In genomic region chr11:112157274-112157766, GRCh38 we compare ENCODE assay signal across 9 cellular contexts. TPM values are rescaled to one million over a fixed set of nuclear protein-coding genes. Genes with fewer than 3 reads are reported as not detected.
DNase-seq lines count a peak whose midpoint lies in the region; ATAC-seq lines count a peak whose summit lies in the region.
"Had no signal": no experiment of that assay in that cellular context is flagged by ENCODE, and none has a peak within 500 bp of the region (broad histone marks: within the 10 kb centered on the region; RNA-seq: fewer than 3 reads in every experiment).

No MANE protein-coding gene starts in this region.

- DNase-seq in DMS153 (lab: John Stamatoyannopoulos, UW) (peak; percentile 28), DMS153 treated with DMSO at 0.1 percent for 48 hours (lab: John Stamatoyannopoulos, UW; ENCODE audit: unreplicated experiment) (no peak), RKO (ENCODE audit: low spot score) (peak; percentile 99), fibroblast of peridontal ligament (ENCODE audit: extremely low read depth) (peak; percentile 99), NCI-H510A (lab: John Stamatoyannopoulos, UW) (no peak), cerebellar cortex (ENCODE audit: low spot score) (no peak)
- DNase-seq: effector memory CD4-positive, alpha-beta T cell had no signal

- H3K4me1 ChIP-seq in skeletal muscle satellite cell (ENCODE audit: control insufficient read depth, insufficient read depth, low read length), result peaks cover 37% of the 10 kb centered on the region

- H3K4me2 ChIP-seq in skeletal muscle satellite cell (ENCODE audit: low read length), result peak overlapping the region; percentile 53

- no peak for ATAC-seq in GM21423 (IDR thresholded peaks at IDR 0.05; ENCODE audit: unreplicated experiment)

- no peaks in the 10 kb centered on the region for H3K36me3 ChIP-seq in skeletal muscle satellite cell (ENCODE audit: insufficient read depth, low read length)

- H3K9me3 ChIP-seq in skeletal muscle satellite cell (replicated peaks; ENCODE audit: low read length), result no peaks in the 10 kb centered on the region

- H3K9ac ChIP-seq in skeletal muscle satellite cell (ENCODE audit: low read depth, low read length), result peak overlapping the region; percentile 41

- no peak overlapping the region for H3K4me3 ChIP-seq in skeletal muscle satellite cell (ENCODE audit: low read length)

- H3K27me3 ChIP-seq in skeletal muscle satellite cell (ENCODE audit: control insufficient read depth, insufficient read depth, low read length), result no peaks in the 10 kb centered on the region

RNA-seq across cellular contexts. Expression of gene IL18, which starts 6.6 kb away (rescaled TPM):
- total RNA-seq in skeletal muscle satellite cell (2012; rRNA removed), result not detected in 2 replicates

RNA-seq across cellular contexts. Expression of gene TEX12, which starts 9.9 kb away (rescaled TPM):
- total RNA-seq in skeletal muscle satellite cell (2012; rRNA removed), result 0.25 TPM in 1 of 2 replicates, not detected in the other

RNA-seq across cellular contexts. Expression of gene BCO2, which starts 18.0 kb away (rescaled TPM):
- total RNA-seq in skeletal muscle satellite cell (2012; rRNA removed), result 0.25 and 2.0 TPM in 2 replicates

Comparison
In these comparisons a context has a peak if more than half of its experiments do, and no peak if none do; other contexts are left out.
1. DNase-seq: peak in DMS153 (single experiment), RKO (single experiment) and fibroblast of peridontal ligament (single experiment); none in DMS153 treated with DMSO at 0.1 percent for 48 hours (single experiment), NCI-H510A (single experiment) and cerebellar cortex (single experiment).